20 cellular contexts compared by ENCODE assay signal in genomic region chr12:43347026-43347425, GRCh38.
DNase-seq lines count a peak whose midpoint lies in the region; ATAC-seq and TF ChIP-seq lines count a peak whose summit lies in the region.
"Had no signal": no experiment of that assay in that cellular context is flagged by ENCODE, and none has a peak within 500 bp of the region (broad histone marks: within the 10 kb centered on the region; RNA-seq: fewer than 3 reads in every experiment).

No MANE protein-coding gene starts in this region.

- DNase-seq in Ammon's horn (ENCODE audit: low spot score) (peak; percentile 13), G401 (ENCODE audit: low spot score) (peak; percentile 89), NCI-H446 (lab: John Stamatoyannopoulos, UW) (peak; percentile 86 to 94), glutamatergic neuron (peak; percentile 19), GM10266 (ENCODE audit: extremely low spot score) (no peak), lower leg skin (ENCODE audit: low spot score in 2 of 2) (no peak)
- no peak for DNase-seq in stimulated activated naive B cell treated with anti-CD40 and anti-IgM and Interleukin-4, amounts not matched to agents 10 μg/mL and 1 μg/mL and 100 μg/mL, for 72 hours
- DNase-seq: Caco-2; CD8-positive, alpha-beta T cell; DMS79 treated with DMSO at 0.1 percent for 48 hours; Kasumi-1; NCI-H1092 treated with DMSO at 0.1 percent for 48 hours; NCI-H1436 treated with DMSO at 0.1 percent for 48 hours; NCI-H2029; NK-92 treated with Interleukin-12 subunit alpha and Interleukin-12 subunit beta, amount 100 ng/mL, for 24 hours; PC-9; Right ventricle myocardium superior had no signal

- TF ChIP-seq POLR2A in lower leg skin (IDR thresholded peaks at IDR 0.05), result no peak

- peaks cover 6% of the 10 kb centered on the region for H3K9me3 Mint-ChIP-seq in glutamatergic neuron (ENCODE audit: unreplicated experiment)
- peaks cover 8 to 13% of the 10 kb centered on the region in 2 donors for H3K9me3 Mint-ChIP-seq in stimulated activated naive B cell treated with anti-CD40 and anti-IgM and Interleukin-4, amounts not matched to agents 10 μg/mL and 1 μg/mL and 100 μg/mL, for 72 hours

- H3K36me3 Mint-ChIP-seq in glutamatergic neuron (ENCODE audit: unreplicated experiment), result peaks cover 13% of the 10 kb centered on the region
- H3K36me3 Mint-ChIP-seq in stimulated activated naive B cell treated with anti-CD40 and anti-IgM and Interleukin-4, amounts not matched to agents 10 μg/mL and 1 μg/mL and 100 μg/mL, for 72 hours, result peaks cover 1 to 5% of the 10 kb centered on the region in 2 donors
- H3K36me3 Mint-ChIP-seq: CD8-positive, alpha-beta T cell had no signal

- WGBS in lower leg skin, 2 donors, result 79 to 80% methylated on average over 4 of the region's 4 CpGs

- H3K4me1 Mint-ChIP-seq in glutamatergic neuron (ENCODE audit: low read depth, unreplicated experiment), result no peaks in the 10 kb centered on the region
- H3K4me1 Mint-ChIP-seq in stimulated activated naive B cell treated with anti-CD40 and anti-IgM and Interleukin-4, amounts not matched to agents 10 μg/mL and 1 μg/mL and 100 μg/mL, for 72 hours, result no peaks in the 10 kb centered on the region
- H3K4me1 Mint-ChIP-seq: B cell had no signal

- H3K4me3 ChIP-seq in lower leg skin (ENCODE audit: low read depth, poor library complexity, severe bottlenecking), result no peak overlapping the region
- H3K4me3 ChIP-seq: K562, PC-9, SJSA1 had no signal

- ATAC-seq in stimulated activated naive B cell treated with anti-CD40 and anti-IgM and Interleukin-4, amounts not matched to agents 10 μg/mL and 1 μg/mL and 100 μg/mL, for 72 hours (replicated peaks), result no peak
- ATAC-seq: CD8-positive, alpha-beta T cell; K562 had no signal

- H3K27ac Mint-ChIP-seq in glutamatergic neuron (ENCODE audit: unreplicated experiment), result no peak overlapping the region
- no peak overlapping the region for H3K27ac Mint-ChIP-seq in stimulated activated naive B cell treated with anti-CD40 and anti-IgM and Interleukin-4, amounts not matched to agents 10 μg/mL and 1 μg/mL and 100 μg/mL, for 72 hours
- H3K27ac Mint-ChIP-seq: B cell; CD8-positive, alpha-beta T cell had no signal

- in situ Hi-C loops in G401 (cut with HindIII; ENCODE audit: low sequenced_read_pairs), result no loop called here

- H3K27me3 Mint-ChIP-seq in glutamatergic neuron (ENCODE audit: unreplicated experiment), result no peaks in the 10 kb centered on the region
- H3K27me3 Mint-ChIP-seq in stimulated activated naive B cell treated with anti-CD40 and anti-IgM and Interleukin-4, amounts not matched to agents 10 μg/mL and 1 μg/mL and 100 μg/mL, for 72 hours, result peaks cover 0 to 4% of the 10 kb centered on the region in 2 donors

- intact Hi-C loops in lower leg skin (cut with DNase I; ENCODE audit: low total_unique reads), result no loop called here

- no peak for TF ChIP-seq CTCF in glutamatergic neuron (IDR thresholded peaks at IDR 0.05; ENCODE audit: partially characterized antibody, unreplicated experiment)
- TF ChIP-seq CTCF in GM10266 (IDR thresholded peaks at IDR 0.05; ENCODE audit: control insufficient read depth, insufficient read depth, low read depth, missing control alignments), result no peak
- no peak for TF ChIP-seq CTCF in lower leg skin (IDR thresholded peaks at IDR 0.05)

- H3K4me3 Mint-ChIP-seq in glutamatergic neuron (ENCODE audit: unreplicated experiment), result no peak overlapping the region
- no peak overlapping the region for H3K4me3 Mint-ChIP-seq in stimulated activated naive B cell treated with anti-CD40 and anti-IgM and Interleukin-4, amounts not matched to agents 10 μg/mL and 1 μg/mL and 100 μg/mL, for 72 hours
- H3K4me3 Mint-ChIP-seq: B cell; CD8-positive, alpha-beta T cell had no signal

Comparison
In these comparisons a context has a peak if more than half of its experiments do, and no peak if none do; other contexts are left out.
1. DNase-seq: peak in Ammon's horn (single experiment), G401 (single experiment), NCI-H446 (2 of 2) and glutamatergic neuron (single experiment); none in GM10266 (single experiment), lower leg skin (0 of 2) and stimulated activated naive B cell treated with anti-CD40 and anti-IgM and Interleukin-4, amounts not matched to agents 10 μg/mL and 1 μg/mL and 100 μg/mL, for 72 hours (single experiment).